ENCODE assay signal across 10 cellular contexts in genomic region chr1:26277261-26277661, GRCh38. TPM values are rescaled to one million over a fixed set of nuclear protein-coding genes. Genes with fewer than 3 reads are reported as not detected.
DNase-seq lines count a peak whose midpoint lies in the region; ATAC-seq and TF ChIP-seq lines count a peak whose summit lies in the region.
"Had no signal": no experiment of that assay in that cellular context is flagged by ENCODE, and none has a peak within 500 bp of the region (broad histone marks: within the 10 kb centered on the region; RNA-seq: fewer than 3 reads in every experiment).

No MANE protein-coding gene starts in this region.

- H3K4me3 Mint-ChIP-seq in activated CD4-positive, alpha-beta T cell treated with anti-CD3 and anti-CD28 coated beads, Interleukin-2, amount 10 ng/mL, durations not matched to agents 24 days and 14 days: peak overlapping the region; percentile 79

- no peak for TF ChIP-seq CTCF in ascending aorta (IDR thresholded peaks at IDR 0.05)
- no peak for TF ChIP-seq CTCF in lung (IDR thresholded peaks at IDR 0.05; ENCODE audit: control extremely low read depth, extremely low read depth)
- TF ChIP-seq CTCF in thoracic aorta (IDR thresholded peaks at IDR 0.05): no peak

- H3K27ac ChIP-seq in ascending aorta (peak overlapping the region; percentile 90 to 99), lung (ENCODE audit: low read depth in 1 of 2, low read length in 1 of 2) (peak overlapping the region; percentile 63 to 96), thoracic aorta (peak overlapping the region; percentile 94 to 98)
- H3K27ac ChIP-seq: SK-N-MC had no signal

- ATAC-seq in lung (ENCODE audit: insufficient read depth, low FRiP score) (no peak), thoracic aorta (ENCODE audit: insufficient number of reproducible peaks, low FRiP score, low read depth) (no peak)

- H3K4me1 Mint-ChIP-seq in activated CD4-positive, alpha-beta T cell treated with anti-CD3 and anti-CD28 coated beads, Interleukin-2, amount 10 ng/mL, durations not matched to agents 24 days and 14 days: peaks cover 59% of the 10 kb centered on the region

- no peaks in the 10 kb centered on the region for H3K27me3 Mint-ChIP-seq in activated CD4-positive, alpha-beta T cell treated with anti-CD3 and anti-CD28 coated beads, Interleukin-2, amount 10 ng/mL, durations not matched to agents 24 days and 14 days

- H3K4me3 ChIP-seq in ascending aorta (no peak overlapping the region), lung (no peak overlapping the region), thoracic aorta (no peak overlapping the region)
- H3K4me3 ChIP-seq: SK-N-MC had no signal

- 67 to 83% methylated on average over 3 of the region's 3 CpGs for WGBS in lung, 2 donors

- H3K36me3 Mint-ChIP-seq in activated CD4-positive, alpha-beta T cell treated with anti-CD3 and anti-CD28 coated beads, Interleukin-2, amount 10 ng/mL, durations not matched to agents 24 days and 14 days (ENCODE audit: low read depth): peaks cover 54% of the 10 kb centered on the region

- H3K9me3 ChIP-seq in ascending aorta (no peaks in the 10 kb centered on the region), lung (ENCODE audit: control insufficient read depth in 2 of 2, insufficient read depth in 1 of 2, low read length in 1 of 2) (no peaks in the 10 kb centered on the region), thoracic aorta (no peaks in the 10 kb centered on the region)

- intact Hi-C loops in activated CD4-positive, alpha-beta T cell treated with anti-CD3 and anti-CD28 coated beads, Interleukin-2, amount 10 ng/mL, durations not matched to agents 24 days and 14 days (cut with micrococcal nuclease): loop anchor here (5.0 kb wide), 5 partner anchors 110 to 305 kb away; partner anchors contain the start of genes C1orf232, DHDDS, HMGN2 and PDIK1L
- intact Hi-C loops in ascending aorta (cut with DNase I): no loop called here

- H3K27me3 ChIP-seq in ascending aorta: no peaks in the 10 kb centered on the region
- H3K27me3 ChIP-seq in lung (ENCODE audit: control insufficient read depth, insufficient read depth): no peaks in the 10 kb centered on the region
- no peaks in the 10 kb centered on the region for H3K27me3 ChIP-seq in thoracic aorta (replicated peaks; ENCODE audit: insufficient read depth)

- H3K4me1 ChIP-seq in ascending aorta (peaks cover 29 to 53% of the 10 kb centered on the region in 2 donors), lung (ENCODE audit: control insufficient read depth in 2 of 2, insufficient read depth in 2 of 2, low read length in 2 of 2) (peaks cover 26 to 29% of the 10 kb centered on the region in 2 donors), thoracic aorta (ENCODE audit: control insufficient read depth in 1 of 2, low read depth in 2 of 2) (peaks cover 34 to 62% of the 10 kb centered on the region in 2 donors)

- H3K36me3 ChIP-seq in ascending aorta (no peaks in the 10 kb centered on the region), lung (ENCODE audit: control insufficient read depth in 2 of 2, insufficient read depth in 2 of 2, low read length in 2 of 2) (peaks cover 0 to 9% of the 10 kb centered on the region in 2 donors), thoracic aorta (no peaks in the 10 kb centered on the region)

- peak; percentile 56 for DNase-seq in activated CD4-positive, alpha-beta T cell treated with anti-CD3 and anti-CD28 coated beads, Interleukin-2, amount 10 ng/mL, durations not matched to agents 24 days and 14 days
- DNase-seq in activated CD4-positive, alpha-beta T cell treated with anti-CD3 and anti-CD28 coated beads for 48 hours: no peak
- DNase-seq in ascending aorta (ENCODE audit: low spot score in 2 of 2): no peak
- DNase-seq in lung (ENCODE audit: low spot score): no peak
- no peak for DNase-seq in thoracic aorta (ENCODE audit: low spot score)
- DNase-seq in hypothalamus (lab: John Stamatoyannopoulos, UW): no peak
- no peak for DNase-seq in DMS153 (lab: John Stamatoyannopoulos, UW)
- no peak for DNase-seq in DMS 273 (lab: John Stamatoyannopoulos, UW; ENCODE audit: unreplicated experiment)
- DNase-seq: NCI-H2081 treated with DMSO at 0.1 percent for 48 hours had no signal

- peak overlapping the region; percentile 96 for H3K27ac Mint-ChIP-seq in activated CD4-positive, alpha-beta T cell treated with anti-CD3 and anti-CD28 coated beads, Interleukin-2, amount 10 ng/mL, durations not matched to agents 24 days and 14 days

- no peaks in the 10 kb centered on the region for H3K9me3 Mint-ChIP-seq in activated CD4-positive, alpha-beta T cell treated with anti-CD3 and anti-CD28 coated beads, Interleukin-2, amount 10 ng/mL, durations not matched to agents 24 days and 14 days

RNA-seq across cellular contexts. Expression of gene SH3BGRL3, which starts 2.6 kb away (rescaled TPM):
- total RNA-seq in activated CD4-positive, alpha-beta T cell treated with anti-CD3 and anti-CD28 coated beads, Interleukin-2, amount 10 ng/mL, durations not matched to agents 24 days and 14 days: 463 and 474 TPM in 2 replicates
- 228 TPM for total RNA-seq in ascending aorta
- total RNA-seq in lung: 100 to 1,000 TPM in 1 of 2 donors, 10 to 100 TPM in 1; 17.2 to 317 TPM
- 100 to 1,000 TPM; 349 to 437 TPM for polyA plus RNA-seq in lung
- total RNA-seq in thoracic aorta: 100 to 1,000 TPM in 1 of 2 donors, 10 to 100 TPM in 1; 79.2 to 137 TPM

RNA-seq across cellular contexts. Expression of gene UBXN11, which starts 29.2 kb away (rescaled TPM):
- 17.1 and 19.0 TPM in 2 replicates for total RNA-seq in activated CD4-positive, alpha-beta T cell treated with anti-CD3 and anti-CD28 coated beads, Interleukin-2, amount 10 ng/mL, durations not matched to agents 24 days and 14 days
- 14.5 TPM for total RNA-seq in ascending aorta
- 10 to 100 TPM; 20.1 to 82.1 TPM for total RNA-seq in lung
- polyA plus RNA-seq in lung: 10 to 100 TPM; 43.2 to 66.6 TPM
- 10 to 100 TPM in 1 of 2 donors, 1 to 10 TPM in 1; 9.6 to 23.2 TPM for total RNA-seq in thoracic aorta

RNA-seq across cellular contexts. Expression of gene CD52, which starts 40.5 kb away (rescaled TPM):
- 295 and 297 TPM in 2 replicates for total RNA-seq in activated CD4-positive, alpha-beta T cell treated with anti-CD3 and anti-CD28 coated beads, Interleukin-2, amount 10 ng/mL, durations not matched to agents 24 days and 14 days
- total RNA-seq in ascending aorta (not detected), lung (100 to 1,000 TPM in 1 of 2 donors, 1 to 10 TPM in 1; 6.8 to 238 TPM), thoracic aorta (1 to 10 TPM in 1 of 2 donors, not detected in 1; 2.7 TPM)
- 100 to 1,000 TPM; 402 to 600 TPM for polyA plus RNA-seq in lung

RNA-seq across cellular contexts. Expression of gene CEP85, which starts 43.3 kb away (rescaled TPM):
- total RNA-seq in activated CD4-positive, alpha-beta T cell treated with anti-CD3 and anti-CD28 coated beads, Interleukin-2, amount 10 ng/mL, durations not matched to agents 24 days and 14 days: 39.3 and 40.8 TPM in 2 replicates
- total RNA-seq in ascending aorta (5.0 TPM), lung (10 to 100 TPM in 1 of 2 donors, 1 to 10 TPM in 1; 9.1 to 10.8 TPM), thoracic aorta (1 to 10 TPM; 2.8 to 4.0 TPM)
- polyA plus RNA-seq in lung: 1 to 10 TPM; 5.4 to 6.4 TPM
